14 cellular contexts compared by ENCODE assay signal in genomic region chr20:57472474-57472873, GRCh38. TPM values are rescaled to one million over a fixed set of nuclear protein-coding genes. Genes with fewer than 3 reads are reported as not detected.
"Had no signal": no experiment of that assay in that cellular context is flagged by ENCODE, and none has a peak within 500 bp of the region (broad histone marks: within the 10 kb centered on the region; RNA-seq: fewer than 3 reads in every experiment).

No MANE protein-coding gene starts in this region.

RNA-seq across cellular contexts. Expression of gene CTCFL, which starts 52.5 kb away (rescaled TPM):
- total RNA-seq: breast epithelium; dermis microvascular lymphatic vessel endothelial cell; glomerular endothelial cell; heart right ventricle; left lung; lung; mucosa of descending colon; myocyte; osteocyte; progenitor cell of endocrine pancreas; renal cortical epithelial cell; stomach; T-helper 1 cell treated with Interleukin-12 subunit alpha and Interleukin-12 subunit beta and Interleukin-4 antibody, amounts not matched to agents 30 ng/mL and 1 ng/mL, for 36 hours; upper lobe of right lung had no signal
- polyA plus RNA-seq: heart right ventricle, stomach had no signal
